In genomic region chr12:111255261-111255660, GRCh38 we compare ENCODE assay signal across 10 cellular contexts.
"Had no signal": no experiment of that assay in that cellular context is flagged by ENCODE, and none has a peak within 500 bp of the region (broad histone marks: within the 10 kb centered on the region; RNA-seq: fewer than 3 reads in every experiment).

No MANE protein-coding gene starts in this region.

- H3K4me1 ChIP-seq: HAP-1 had no signal

- H3K9me3 Mint-ChIP-seq: GM23338, H9, HFFc6 had no signal

- H3K4me3 ChIP-seq: GM23248, GM23338, HAP-1 had no signal

- H3K27ac ChIP-seq: GM23248 had no signal

- H3K4me1 Mint-ChIP-seq: H9 had no signal

- H3K27ac Mint-ChIP-seq: GM23338, H9, HFFc6 had no signal

- H3K9ac ChIP-seq: GM23248 had no signal

- FAIRE-seq: H54 had no signal

- DNase-seq: GM23248, GOT3, H7, H9, HCEC 1CT, HFFc6 had no signal

- H3K4me2 ChIP-seq: GM23338 had no signal

- ATAC-seq: GM23338, HCT116 had no signal

- H2AFZ ChIP-seq: GM23248, GM23338 had no signal

- H3K36me3 ChIP-seq: HAP-1 had no signal

- H3K4me3 Mint-ChIP-seq: GM23338, H9, HFFc6 had no signal

- H3K9me3 ChIP-seq: HAP-1 had no signal
